8 cellular contexts compared by ENCODE assay signal in genomic region chr2:129876576-129876975, GRCh38.
A peak's percentile ranks its signal among the peaks of the same experiment; 100 is the strongest.
DNase-seq lines count a peak whose midpoint lies in the region; ATAC-seq lines count a peak whose summit lies in the region.

No MANE protein-coding gene starts in this region.

- H3K27me3 Mint-ChIP-seq in activated CD4-positive, alpha-beta memory T cell treated with anti-CD3 and anti-CD28 coated beads, Interleukin-2, amount 10 ng/mL, durations not matched to agents 7 days and 5 days: no peaks in the 10 kb centered on the region
- H3K27me3 Mint-ChIP-seq in stimulated activated memory B cell treated with anti-CD40 and anti-IgM and Interleukin-4, amounts not matched to agents 10 μg/mL and 1 μg/mL and 100 μg/mL, for 72 hours: no peaks in the 10 kb centered on the region

- H3K4me3 ChIP-seq in iPS-18a (ENCODE audit: low read length): peak overlapping the region; percentile 86

- no peaks in the 10 kb centered on the region for H3K27me3 ChIP-seq in iPS-18a (ENCODE audit: control insufficient read depth, insufficient read depth, low read length)

- POLR2A ChIA-PET in activated CD4-positive, alpha-beta memory T cell treated with anti-CD3 and anti-CD28 coated beads, Interleukin-2, amount 10 ng/mL, durations not matched to agents 7 days and 5 days (lab: Charles Lee): no interaction called here

- peak overlapping the region; percentile 85 for H3K4me3 Mint-ChIP-seq in activated CD4-positive, alpha-beta memory T cell treated with anti-CD3 and anti-CD28 coated beads, Interleukin-2, amount 10 ng/mL, durations not matched to agents 7 days and 5 days
- H3K4me3 Mint-ChIP-seq in stimulated activated memory B cell treated with anti-CD40 and anti-IgM and Interleukin-4, amounts not matched to agents 10 μg/mL and 1 μg/mL and 100 μg/mL, for 72 hours: peak overlapping the region; percentile 97

- H3K36me3 Mint-ChIP-seq in activated CD4-positive, alpha-beta memory T cell treated with anti-CD3 and anti-CD28 coated beads, Interleukin-2, amount 10 ng/mL, durations not matched to agents 7 days and 5 days (ENCODE audit: low read depth): no peaks in the 10 kb centered on the region
- no peaks in the 10 kb centered on the region for H3K36me3 Mint-ChIP-seq in stimulated activated memory B cell treated with anti-CD40 and anti-IgM and Interleukin-4, amounts not matched to agents 10 μg/mL and 1 μg/mL and 100 μg/mL, for 72 hours

- peak overlapping the region; percentile 29 for H3K9ac ChIP-seq in iPS-18a (ENCODE audit: low read length)

- peaks cover 6% of the 10 kb centered on the region for H3K4me1 ChIP-seq in iPS-18a (ENCODE audit: control insufficient read depth, low read depth, low read length)

- H3K9me3 Mint-ChIP-seq in activated CD4-positive, alpha-beta memory T cell treated with anti-CD3 and anti-CD28 coated beads, Interleukin-2, amount 10 ng/mL, durations not matched to agents 7 days and 5 days: peaks cover 3% of the 10 kb centered on the region
- no peaks in the 10 kb centered on the region for H3K9me3 Mint-ChIP-seq in stimulated activated memory B cell treated with anti-CD40 and anti-IgM and Interleukin-4, amounts not matched to agents 10 μg/mL and 1 μg/mL and 100 μg/mL, for 72 hours

- H3K4me1 Mint-ChIP-seq in activated CD4-positive, alpha-beta memory T cell treated with anti-CD3 and anti-CD28 coated beads, Interleukin-2, amount 10 ng/mL, durations not matched to agents 7 days and 5 days: peaks cover 9% of the 10 kb centered on the region
- H3K4me1 Mint-ChIP-seq in stimulated activated memory B cell treated with anti-CD40 and anti-IgM and Interleukin-4, amounts not matched to agents 10 μg/mL and 1 μg/mL and 100 μg/mL, for 72 hours: peaks cover 8% of the 10 kb centered on the region

- no peak overlapping the region for H3K27ac ChIP-seq in iPS-18a (ENCODE audit: low read length)

- DNase-seq in NCI-H2227 (lab: John Stamatoyannopoulos, UW; ENCODE audit: unreplicated experiment) (peak; percentile 19), NCI-H2227 treated with DMSO at 0.1 percent for 48 hours (lab: John Stamatoyannopoulos, UW) (no peak), EL (no peak)
- DNase-seq in activated CD4-positive, alpha-beta memory T cell treated with anti-CD3 and anti-CD28 coated beads, Interleukin-2, amount 10 ng/mL, durations not matched to agents 7 days and 5 days: no peak

- H3K9me3 ChIP-seq in iPS-18a (ENCODE audit: control insufficient read depth, low read depth, low read length): no peaks in the 10 kb centered on the region

- no peaks in the 10 kb centered on the region for H3K36me3 ChIP-seq in iPS-18a (ENCODE audit: control insufficient read depth, low read depth, low read length)

- CTCF ChIA-PET in activated CD4-positive, alpha-beta memory T cell treated with anti-CD3 and anti-CD28 coated beads, Interleukin-2, amount 10 ng/mL, durations not matched to agents 7 days and 5 days (lab: Charles Lee): no interaction called here

- no peak overlapping the region for H3K27ac Mint-ChIP-seq in activated CD4-positive, alpha-beta memory T cell treated with anti-CD3 and anti-CD28 coated beads, Interleukin-2, amount 10 ng/mL, durations not matched to agents 7 days and 5 days
- peak overlapping the region; percentile 76 for H3K27ac Mint-ChIP-seq in stimulated activated memory B cell treated with anti-CD40 and anti-IgM and Interleukin-4, amounts not matched to agents 10 μg/mL and 1 μg/mL and 100 μg/mL, for 72 hours

- ATAC-seq in stimulated activated memory B cell treated with anti-CD40 and anti-IgM and Interleukin-4, amounts not matched to agents 10 μg/mL and 1 μg/mL and 100 μg/mL, for 72 hours: no peak
- no peak for ATAC-seq in HG02973 (IDR thresholded peaks at IDR 0.05; ENCODE audit: unreplicated experiment)
- no peak for ATAC-seq in HG03139 (IDR thresholded peaks at IDR 0.05; ENCODE audit: unreplicated experiment)
